Comparison of ENCODE assay signal across 15 cellular contexts in genomic region chr4:117429061-117429460, GRCh38.
DNase-seq lines count a peak whose midpoint lies in the region; ATAC-seq and TF ChIP-seq lines count a peak whose summit lies in the region.
"Had no signal": no experiment of that assay in that cellular context is flagged by ENCODE, and none has a peak within 500 bp of the region (broad histone marks: within the 10 kb centered on the region; RNA-seq: fewer than 3 reads in every experiment).

No MANE protein-coding gene starts in this region.

- H3K4me2 ChIP-seq in DND-41 (ENCODE audit: insufficient read depth, low read length), result no peak overlapping the region
- H3K4me2 ChIP-seq in neuronal stem cell (ENCODE audit: insufficient read depth, low read length, poor library complexity, severe bottlenecking), result no peak overlapping the region

- CTCF ChIA-PET in HEK293 (lab: Yijun Ruan, JAX), result no interaction called here

- no peaks in the 10 kb centered on the region for H3K79me2 ChIP-seq in DND-41 (ENCODE audit: insufficient read depth, low read length)

- H3K9ac ChIP-seq in DND-41 (ENCODE audit: low read depth, low read length) (no peak overlapping the region), neuronal stem cell (ENCODE audit: low read depth, low read length, poor library complexity) (no peak overlapping the region)

- H3K36me3 ChIP-seq in DND-41 (ENCODE audit: insufficient read depth, low read length) (no peaks in the 10 kb centered on the region), HEK293 (ENCODE audit: control insufficient read depth in 2 of 2, insufficient read depth in 1 of 2, low read length in 2 of 2) (no peaks in the 10 kb centered on the region), brain microvascular endothelial cell (replicated peaks) (no peaks in the 10 kb centered on the region), neuronal stem cell (replicated peaks in 1 of 2; ENCODE audit: control insufficient read depth in 2 of 2, insufficient read depth in 2 of 2, low read length in 2 of 2) (no peaks in the 10 kb centered on the region)
- H3K36me3 ChIP-seq: prostate gland had no signal

- no peak for DNase-seq in DND-41
- no peak for DNase-seq in brain microvascular endothelial cell
- DNase-seq in neuronal stem cell (ENCODE audit: low spot score), result no peak
- DNase-seq in GM19238 (ENCODE audit: insufficient read length, low spot score), result no peak
- DNase-seq in left lobe of liver (ENCODE audit: low spot score), result no peak
- no peak for DNase-seq in stimulated activated CD4-positive, alpha-beta T cell treated with anti-CD3 and anti-CD28 coated beads, Interleukin-4, amount 100 ng/mL, for 1 hour
- DNase-seq: activated naive CD4-positive, alpha-beta T cell treated with anti-CD3 and anti-CD28 coated beads, Interleukin-2, amount 10 ng/mL, durations not matched to agents 7 days and 5 days; cortex of kidney; NCI-H146; NCI-H446; SHP77 had no signal

- TF ChIP-seq CTCF in DND-41 (IDR thresholded peaks at IDR 0.05; ENCODE audit: borderline replicate concordance, extremely low read depth, low read length, poor library complexity, severe bottlenecking), result peak; percentile 12
- no peak for TF ChIP-seq CTCF in HEK293 (tag by site-specific recombination; IDR thresholded peaks at IDR 0.05)
- peak; percentile 24 for TF ChIP-seq CTCF in brain microvascular endothelial cell (IDR thresholded peaks at IDR 0.05; ENCODE audit: low read depth, low read length, missing control alignments)

- no peak overlapping the region for H3K27ac ChIP-seq in DND-41 (ENCODE audit: low read length)
- no peak overlapping the region for H3K27ac ChIP-seq in HEK293 (ENCODE audit: extremely low read depth, low read depth, low read length)
- no peak overlapping the region for H3K27ac ChIP-seq in brain microvascular endothelial cell
- no peak overlapping the region for H3K27ac ChIP-seq in neuronal stem cell (replicated peaks; ENCODE audit: low read length)
- H3K27ac ChIP-seq: epithelial cell of prostate, prostate gland had no signal

- no peak overlapping the region for H4K91ac ChIP-seq in neuronal stem cell (ENCODE audit: low read depth, low read length, poor library complexity)

- no peaks in the 10 kb centered on the region for H3K79me1 ChIP-seq in neuronal stem cell (ENCODE audit: low read depth, low read length)

- H2BK12ac ChIP-seq in neuronal stem cell (ENCODE audit: low read length), result no peak overlapping the region

- in situ Hi-C loops in brain microvascular endothelial cell (cut with HindIII; ENCODE audit: low pct_ligation_motif_present, low sequenced_read_pairs), result no loop called here

- H3K18ac ChIP-seq in neuronal stem cell (ENCODE audit: low read length), result no peak overlapping the region

- peak overlapping the region; percentile 32 for H2BK5ac ChIP-seq in neuronal stem cell (ENCODE audit: low read length)

- H3K4me1 ChIP-seq in DND-41 (ENCODE audit: insufficient read depth, low read length), result no peaks in the 10 kb centered on the region
- no peaks in the 10 kb centered on the region for H3K4me1 ChIP-seq in HEK293 (ENCODE audit: control insufficient read depth, insufficient read depth, low read length)
- H3K4me1 ChIP-seq in neuronal stem cell (ENCODE audit: control insufficient read depth in 2 of 2, insufficient read depth in 1 of 2, low read depth in 1 of 2, low read length in 2 of 2), result no peaks in the 10 kb centered on the region
- H3K4me1 ChIP-seq: prostate gland had no signal

- H3K27me3 ChIP-seq in DND-41 (ENCODE audit: insufficient read depth, low read length, poor library complexity) (no peaks in the 10 kb centered on the region), brain microvascular endothelial cell (replicated peaks) (no peaks in the 10 kb centered on the region), neuronal stem cell (ENCODE audit: control insufficient read depth in 3 of 3, insufficient read depth in 3 of 3, low read depth in 1 of 3, low read length in 3 of 3) (no peaks in the 10 kb centered on the region)

- POLR2A ChIA-PET in HEK293 (lab: Yijun Ruan, JAX), result no interaction called here

- H3K4ac ChIP-seq in neuronal stem cell (ENCODE audit: low read length), result no peak overlapping the region

- H2AK5ac ChIP-seq in neuronal stem cell (ENCODE audit: low read depth, low read length), result no peak overlapping the region

- H2BK15ac ChIP-seq in neuronal stem cell (ENCODE audit: low read length), result no peak overlapping the region

- H3K23ac ChIP-seq in neuronal stem cell (ENCODE audit: low read depth, low read length, poor library complexity), result no peak overlapping the region

- H4K8ac ChIP-seq in neuronal stem cell (ENCODE audit: low read depth, low read length), result no peak overlapping the region

- H2AFZ ChIP-seq in DND-41 (ENCODE audit: low read depth, low read length) (no peak overlapping the region), neuronal stem cell (ENCODE audit: low read length) (no peak overlapping the region)

- no CpG with 5 or more reads among the region's 2 CpGs for WGBS in neuronal stem cell (ENCODE audit: extremely low coverage in 2 of 2, insufficient read length in 2 of 2, insufficient replicate concordance in 1 of 2), 2 donors

- ATAC-seq in DND-41 (ENCODE audit: insufficient read depth, low read depth), result no peak
- no peak for ATAC-seq in GM19324 (IDR thresholded peaks at IDR 0.05; ENCODE audit: low FRiP score, unreplicated experiment)
- no peak for ATAC-seq in left lobe of liver

- H2BK120ac ChIP-seq in neuronal stem cell (ENCODE audit: low read depth, low read length), result no peak overlapping the region

- H3K9me3 ChIP-seq in DND-41 (ENCODE audit: insufficient read depth, low read length, severe bottlenecking) (no peaks in the 10 kb centered on the region), HEK293 (ENCODE audit: control insufficient read depth, insufficient read depth, low read depth, low read length) (no peaks in the 10 kb centered on the region), neuronal stem cell (replicated peaks in 1 of 2; ENCODE audit: control insufficient read depth in 2 of 2, insufficient read depth in 1 of 2, low read depth in 1 of 2, low read length in 2 of 2) (peaks cover 0 to 7% of the 10 kb centered on the region in 2 donors)
- H3K9me3 ChIP-seq: prostate gland had no signal

- H4K20me1 ChIP-seq in DND-41 (ENCODE audit: insufficient read depth, low read length), result no peaks in the 10 kb centered on the region

- H3K14ac ChIP-seq in neuronal stem cell (ENCODE audit: low read length), result no peak overlapping the region

- H3K4me3 ChIP-seq in DND-41 (ENCODE audit: low read depth in 1 of 2, low read length in 2 of 2), result no peak overlapping the region
- no peak overlapping the region for H3K4me3 ChIP-seq in HEK293 (ENCODE audit: low read depth, low read length)
- H3K4me3 ChIP-seq in brain microvascular endothelial cell (ENCODE audit: low read depth, low read length), result no peak overlapping the region
- H3K4me3 ChIP-seq in neuronal stem cell (ENCODE audit: low read length in 2 of 2), result no peak overlapping the region
- H3K4me3 ChIP-seq: prostate gland had no signal

TF ChIP-seq in HEK293, 187 proteins besides CTCF, POLR2A, EP300 and RAD21:
- no peak for TF ChIP-seq PRDM6 (tag by site-specific recombination; IDR thresholded peaks at IDR 0.05)
- TF ChIP-seq TRIM28 (IDR thresholded peaks at IDR 0.05; ENCODE audit: borderline replicate concordance, low read length), result peak; percentile 59; the same call in 1 of the 2 replicates
